Comparison of ENCODE assay signal across 17 cellular contexts in genomic region chr3:10926831-10927521, GRCh38.
DNase-seq lines count a peak whose midpoint lies in the region; ATAC-seq, FAIRE-seq and TF ChIP-seq lines count a peak whose summit lies in the region.
"Had no signal": no experiment of that assay in that cellular context is flagged by ENCODE, and none has a peak within 500 bp of the region (broad histone marks: within the 10 kb centered on the region; RNA-seq: fewer than 3 reads in every experiment).

No MANE protein-coding gene starts in this region.

- H3K9me1 ChIP-seq in keratinocyte (ENCODE audit: control insufficient read depth, extremely low read depth, insufficient read depth, low read length) = no peaks in the 10 kb centered on the region

- H3K27me3 ChIP-seq in heart left ventricle = peaks cover 0 to 8% (median 0%) of the 10 kb centered on the region in 9 donors
- H3K27me3 ChIP-seq in right atrium auricular region = no peaks in the 10 kb centered on the region
- H3K27me3 ChIP-seq in keratinocyte (ENCODE audit: control insufficient read depth, extremely low read depth, insufficient read depth, low read length) = no peaks in the 10 kb centered on the region
- no peaks in the 10 kb centered on the region for H3K27me3 ChIP-seq in aorta (ENCODE audit: control insufficient read depth in 1 of 2, insufficient read depth in 2 of 2, low read length in 1 of 2)
- H3K27me3 ChIP-seq: body of pancreas had no signal

- H3K9me3 ChIP-seq in heart left ventricle (peaks cover 0 to 23% (median under 1%) of the 10 kb centered on the region in 12 donors), right atrium auricular region (peaks cover 0 to 11% of the 10 kb centered on the region in 2 donors), keratinocyte (ENCODE audit: control insufficient read depth, low read depth, low read length) (no peaks in the 10 kb centered on the region), aorta (ENCODE audit: control insufficient read depth, low read length) (peaks cover 2% of the 10 kb centered on the region)
- H3K9me3 ChIP-seq: body of pancreas, SJCRH30 had no signal

- DNase-seq in heart left ventricle (no peak), right atrium auricular region (ENCODE audit: low spot score) (no peak), keratinocyte (ENCODE audit: low read depth, low spot score) (no peak), aorta (peak in 1 of 2 donors; percentile 60), NCI-H345 treated with DMSO at 0.1 percent for 48 hours (lab: John Stamatoyannopoulos, UW; ENCODE audit: unreplicated experiment) (no peak), Calu3 (no peak)
- DNase-seq: activated CD4-positive, alpha-beta T cell treated with anti-CD3 and anti-CD28 coated beads, Interleukin-2, amount 50 U/mL, for 48 hours; activated gamma-delta T cell; glutamatergic neuron; Karpas-422; kidney; NCI-H1436; NCI-H345; SJCRH30 had no signal

- H3K4me1 ChIP-seq in heart left ventricle (peaks cover 0 to 9% (median 0%) of the 10 kb centered on the region in 12 donors), right atrium auricular region (no peaks in the 10 kb centered on the region), keratinocyte (ENCODE audit: control insufficient read depth, extremely low read depth, insufficient read depth, low read length) (peaks cover 22% of the 10 kb centered on the region), aorta (ENCODE audit: control insufficient read depth in 1 of 2, insufficient read depth in 2 of 2, low read length in 2 of 2) (no peaks in the 10 kb centered on the region)
- H3K4me1 ChIP-seq: body of pancreas, SJCRH30 had no signal

- WGBS in heart left ventricle, 4 donors = 58 to 78% (median 62%) methylated on average over 15 of the region's 15 CpGs
- WGBS in aorta, 2 donors = 22 to 38% methylated on average over 15 of the region's 15 CpGs

- no peaks in the 10 kb centered on the region for H3K36me3 ChIP-seq in heart left ventricle
- no peaks in the 10 kb centered on the region for H3K36me3 ChIP-seq in right atrium auricular region
- no peaks in the 10 kb centered on the region for H3K36me3 ChIP-seq in keratinocyte (ENCODE audit: control insufficient read depth in 2 of 2, extremely low read depth in 1 of 2, insufficient read depth in 2 of 2, low read length in 2 of 2)
- H3K36me3 ChIP-seq in aorta (ENCODE audit: control insufficient read depth in 1 of 2, insufficient read depth in 2 of 2, low read length in 1 of 2) = no peaks in the 10 kb centered on the region
- H3K36me3 ChIP-seq: SJCRH30 had no signal

- peaks cover 16% of the 10 kb centered on the region for H3K27me3 Mint-ChIP-seq in brain
- H3K27me3 Mint-ChIP-seq in Calu3 (ENCODE audit: unreplicated experiment) = peaks cover 93% of the 10 kb centered on the region

- H3K4me3 ChIP-seq in heart left ventricle (no peak overlapping the region), right atrium auricular region (no peak overlapping the region), keratinocyte (ENCODE audit: control insufficient read depth in 2 of 3, extremely low read depth in 1 of 3, insufficient read depth in 2 of 3, low read depth in 1 of 3, low read length in 3 of 3) (no peak overlapping the region), aorta (ENCODE audit: low read length in 2 of 2) (no peak overlapping the region)
- H3K4me3 ChIP-seq: body of pancreas, SJCRH30 had no signal

- H3K27ac ChIP-seq in heart left ventricle (no peak overlapping the region), right atrium auricular region (no peak overlapping the region), keratinocyte (ENCODE audit: control insufficient read depth, insufficient read depth, low read length) (peak overlapping the region; percentile 34), aorta (ENCODE audit: low read depth in 1 of 2, low read length in 2 of 2) (no peak overlapping the region)
- H3K27ac ChIP-seq: body of pancreas, SJCRH30 had no signal

- H3K4me1 Mint-ChIP-seq in brain = peaks cover 56% of the 10 kb centered on the region
- H3K4me1 Mint-ChIP-seq in Calu3 (ENCODE audit: low read depth, unreplicated experiment) = peaks cover 8% of the 10 kb centered on the region

- CTCF ChIA-PET in Calu3 (lab: Charles Lee) = no interaction called here

- intact Hi-C loops in heart left ventricle (cut with DNase I) = no loop called here
- intact Hi-C loops in aorta (cut with DNase I) = no loop called here
- intact Hi-C loops in Calu3 (cut with micrococcal nuclease; ENCODE audit: unreplicated experiment) = no loop called here

- ATAC-seq in heart left ventricle (peak in 3 of 4 donors; percentile 31 to 59 (median 56)), aorta (ENCODE audit: low FRiP score) (peak; percentile 72), HG02763 (IDR thresholded peaks at IDR 0.05; ENCODE audit: unreplicated experiment) (no peak)
- ATAC-seq: body of pancreas had no signal

- H4K20me1 ChIP-seq in keratinocyte (ENCODE audit: control insufficient read depth, extremely low read depth, insufficient read depth, low read length) = no peaks in the 10 kb centered on the region

- peak overlapping the region; percentile 32 for H2AFZ ChIP-seq in keratinocyte (ENCODE audit: control insufficient read depth, low read length)

- peak overlapping the region; percentile 45 for H3K9ac ChIP-seq in keratinocyte (ENCODE audit: control insufficient read depth, extremely low read depth, insufficient read depth, low read length)

- BruUV-seq in Calu3 (replicated peaks; lab: Mats Ljungman, UMichigan) = no TSS peak

- peaks cover 2 to 6% (median 4%) of the 10 kb centered on the region in 5 experiments for H3K9me3 Mint-ChIP-seq in brain
- H3K9me3 Mint-ChIP-seq in Calu3 (ENCODE audit: low read depth, unreplicated experiment) = no peaks in the 10 kb centered on the region

- H3K4me2 ChIP-seq in keratinocyte (ENCODE audit: control insufficient read depth, extremely low read depth, insufficient read depth, low read depth, low read length) = peak overlapping the region; percentile 57

- no peaks in the 10 kb centered on the region for H3K79me2 ChIP-seq in keratinocyte (ENCODE audit: control insufficient read depth, insufficient read depth, low read length)

- H3K27ac Mint-ChIP-seq in brain (peak overlapping the region; percentile 74 to 97 (median 90)), Calu3 (ENCODE audit: unreplicated experiment) (no peak overlapping the region)

- peak; percentile 5 for FAIRE-seq in keratinocyte (lab: Jason Lieb, UNC)
- FAIRE-seq: kidney had no signal

- H3K36me3 Mint-ChIP-seq in brain = no peaks in the 10 kb centered on the region
- H3K36me3 Mint-ChIP-seq in Calu3 (ENCODE audit: insufficient read depth, unreplicated experiment) = no peaks in the 10 kb centered on the region

- H3K4me3 Mint-ChIP-seq in brain (peak overlapping the region in 1 of 5 experiments; percentile 25), Calu3 (ENCODE audit: low read depth, unreplicated experiment) (no peak overlapping the region)

- dilution Hi-C loops in keratinocyte (cut with MboI; ENCODE audit: extremely low pct_ligation_motif_present, low sequenced_read_pairs) = no loop called here

- TF ChIP-seq POLR2A in heart left ventricle (IDR thresholded peaks at IDR 0.05) = no peak

- TF ChIP-seq CTCF in heart left ventricle (IDR thresholded peaks at IDR 0.05) (no peak), right atrium auricular region (IDR thresholded peaks at IDR 0.05) (no peak), brain (conservative IDR thresholded peaks at IDR 0.05) (no peak), keratinocyte (optimal IDR thresholded peaks at IDR 0.05 in 1 of 3, IDR thresholded peaks at IDR 0.05 in 1 of 3, conservative IDR thresholded peaks at IDR 0.05 in 1 of 3; ENCODE audit: extremely low read depth in 1 of 3, insufficient read depth in 2 of 3, low read length in 3 of 3) (no peak), Calu3 (IDR thresholded peaks at IDR 0.05; ENCODE audit: unreplicated experiment) (no peak)
